In genomic region chr9:115637661-115638060, GRCh38 we compare ENCODE assay signal across 25 cellular contexts.
"Had no signal": no experiment of that assay in that cellular context is flagged by ENCODE, and none has a peak within 500 bp of the region (broad histone marks: within the 10 kb centered on the region; RNA-seq: fewer than 3 reads in every experiment).

No MANE protein-coding gene starts in this region.

- H3K4me3 Mint-ChIP-seq: effector memory CD8-positive, alpha-beta T cell; memory B cell; natural killer cell; stimulated activated effector memory CD8-positive, alpha-beta T cell treated with anti-CD3 and anti-CD28 coated beads, Interleukin-12 subunit alpha, Interleukin-12 subunit beta, amount 100 ng/mL, for 72 hours had no signal

- H3K27me3 ChIP-seq: foreskin keratinocyte, gastroesophageal sphincter, heart left ventricle, hepatocyte, ovary, sigmoid colon, stomach, thyroid gland, vagina had no signal

- H3K4me2 ChIP-seq: hepatocyte had no signal

- H3K36me3 ChIP-seq: gastroesophageal sphincter, heart left ventricle, ovary, sigmoid colon, stomach, thyroid gland, vagina had no signal

- H3K4me1 Mint-ChIP-seq: memory B cell; natural killer cell; stimulated activated effector memory CD8-positive, alpha-beta T cell treated with anti-CD3 and anti-CD28 coated beads, Interleukin-12 subunit alpha, Interleukin-12 subunit beta, amount 100 ng/mL, for 72 hours had no signal

- H3K27ac Mint-ChIP-seq: effector memory CD8-positive, alpha-beta T cell; memory B cell; natural killer cell; stimulated activated effector memory CD8-positive, alpha-beta T cell treated with anti-CD3 and anti-CD28 coated beads, Interleukin-12 subunit alpha, Interleukin-12 subunit beta, amount 100 ng/mL, for 72 hours had no signal

- H3K9me3 Mint-ChIP-seq: memory B cell had no signal

- H3K36me3 Mint-ChIP-seq: memory B cell; natural killer cell; stimulated activated effector memory CD8-positive, alpha-beta T cell treated with anti-CD3 and anti-CD28 coated beads, Interleukin-12 subunit alpha, Interleukin-12 subunit beta, amount 100 ng/mL, for 72 hours had no signal

- FAIRE-seq: endometrium, kidney had no signal

- H3K4me1 ChIP-seq: gastroesophageal sphincter, heart left ventricle, psoas muscle, stomach, thyroid gland, vagina had no signal

- H3K27ac ChIP-seq: foreskin keratinocyte, gastroesophageal sphincter, heart left ventricle, hepatocyte, ovary, psoas muscle, stomach, thyroid gland, vagina had no signal

- H2AFZ ChIP-seq: hepatocyte had no signal

- H3K79me2 ChIP-seq: hepatocyte had no signal

- H3K4me3 ChIP-seq: gastroesophageal sphincter, heart left ventricle, hepatocyte, lung, ovary, psoas muscle, sigmoid colon, stomach, thyroid gland, vagina had no signal

- H3K9me3 ChIP-seq: gastroesophageal sphincter, heart left ventricle, ovary, psoas muscle, sigmoid colon, stomach, thyroid gland, vagina had no signal

- DNase-seq: effector memory CD8-positive, alpha-beta T cell; erythroblast; foreskin keratinocyte; heart left ventricle; kidney; natural killer cell; occipital lobe; ovary; posterior cingulate gyrus; psoas muscle; right cardiac atrium; sigmoid colon; stimulated activated CD4-positive, alpha-beta T cell treated with anti-CD3 and anti-CD28 coated beads, Interleukin-2, amount 100 ng/mL, for 24 hours; stimulated activated CD4-positive, alpha-beta T cell treated with anti-CD3 and anti-CD28 coated beads, Interleukin-4, amount 100 ng/mL, for 24 hours; stimulated activated naive CD4-positive, alpha-beta T cell treated with Interleukin-2 at 50 U/mL for 16 hours; stomach; thyroid gland; trophoblast cell had no signal

- H3K27me3 Mint-ChIP-seq: effector memory CD8-positive, alpha-beta T cell had no signal
